1 cellular context compared by ENCODE assay signal in genomic region chr11:18691467-18692129, GRCh38.
TF ChIP-seq lines count a peak whose summit lies in the region.
"Not testable (repeated sequence)": the region's sequence is repeated elsewhere in the genome, so short reads cannot be mapped to it uniquely, and the experiment has no call there.

No MANE protein-coding gene starts in this region.

TF ChIP-seq in K562, 482 proteins besides CTCF, POLR2A, EP300 and RAD21 (continued from another document and continues in another):
- TF ChIP-seq HINFP (tag; conservative IDR thresholded peaks at IDR 0.05; ENCODE audit: low read depth) (peak; percentile 89), SMARCA5 (IDR thresholded peaks at IDR 0.05) (peak; percentile 20; the same call in 1 of the 2 replicates), ZBTB9 (CRISPR knock-in tag; IDR thresholded peaks at IDR 0.05) (peak; percentile 94), RHOXF2B (CRISPR knock-in tag; conservative IDR thresholded peaks at IDR 0.05) (peak; percentile 90), L3MBTL2 (IDR thresholded peaks at IDR 0.05) (peak; percentile 17; the same call in 1 of the 2 replicates), TBL1XR1 (IDR thresholded peaks at IDR 0.05; ENCODE audit: low read length in 2 of 2) (0 out of 4 replicates have a peak, but pooled peaks of 1 of the 2 experiments have one; percentile 16), ZNF584 (CRISPR knock-in tag; IDR thresholded peaks at IDR 0.05; ENCODE audit: low read depth) (peak; percentile 94), MTA2 (IDR thresholded peaks at IDR 0.05; ENCODE audit: low read depth) (peak; percentile 14; the same call in 1 of the 2 replicates), KLF13 (tag; IDR thresholded peaks at IDR 0.05; ENCODE audit: borderline replicate concordance, low read depth) (0 out of 2 replicates have a peak, but pooled peaks have one; percentile 37), ZNF398 (CRISPR knock-in tag; IDR thresholded peaks at IDR 0.05) (0 out of 2 replicates have a peak, but pooled peaks have one; percentile 49), ZNF699 (CRISPR knock-in tag; IDR thresholded peaks at IDR 0.05; ENCODE audit: insufficient replicate concordance) (peak; percentile 72), PYGO2 (tag; IDR thresholded peaks at IDR 0.05) (peak; percentile 95), DPF2 (IDR thresholded peaks at IDR 0.05) (peak; percentile 58), VEZF1 (CRISPR knock-in tag; IDR thresholded peaks at IDR 0.05) (peak; percentile 39; the same call in 1 of the 2 replicates), HSF4 (CRISPR knock-in tag; IDR thresholded peaks at IDR 0.05; ENCODE audit: borderline replicate concordance) (peak; percentile 83; the same call in 1 of the 2 replicates), DIDO1 (tag; IDR thresholded peaks at IDR 0.05; ENCODE audit: low read depth) (peak; percentile 54; the same call in 1 of the 2 replicates), NFXL1 (CRISPR knock-in tag; IDR thresholded peaks at IDR 0.05) (peak; percentile 74; the same call in 1 of the 2 replicates), ZNF766 (CRISPR knock-in tag; conservative IDR thresholded peaks at IDR 0.05) (peak; percentile 92), NR2C2 (tag; IDR thresholded peaks at IDR 0.05) (peak; percentile 81), ZNF644 (tag; IDR thresholded peaks at IDR 0.05; ENCODE audit: low read depth) (peak; percentile 81; the same call in 1 of the 2 replicates), ZNF445 (CRISPR knock-in tag; IDR thresholded peaks at IDR 0.05; ENCODE audit: low read depth) (peak; percentile 57; the same call in 1 of the 2 replicates), ZBTB26 (CRISPR knock-in tag; IDR thresholded peaks at IDR 0.05) (peak; percentile 90; the same call in 1 of the 2 replicates), TCF15 (CRISPR knock-in tag; IDR thresholded peaks at IDR 0.05) (peak; percentile 78; the same call in 1 of the 2 replicates), TAL1 (IDR thresholded peaks at IDR 0.05) (peak; percentile 28; the same call in 1 of the 2 replicates), ZNF79 (CRISPR knock-in tag; IDR thresholded peaks at IDR 0.05; ENCODE audit: low read depth) (peak; percentile 89), ZNF140 (CRISPR knock-in tag; IDR thresholded peaks at IDR 0.05) (0 out of 2 replicates have a peak, but pooled peaks have one; percentile 37), NFIX (CRISPR knock-in tag; IDR thresholded peaks at IDR 0.05; ENCODE audit: low read depth) (0 out of 2 replicates have a peak, but pooled peaks have one; percentile 7), SMARCA4 (IDR thresholded peaks at IDR 0.05) (peak; percentile 48; the same call in 1 of the 2 replicates), BCL6 (CRISPR knock-in tag; IDR thresholded peaks at IDR 0.05) (peak; percentile 79), ZNF134 (CRISPR knock-in tag; conservative IDR thresholded peaks at IDR 0.05) (peak; percentile 66), HDAC8 (tag; IDR thresholded peaks at IDR 0.05) (peak; percentile 93), PTRF (tag; IDR thresholded peaks at IDR 0.05) (peak; percentile 98), TFE3 (CRISPR knock-in tag; IDR thresholded peaks at IDR 0.05) (peak; percentile 53), ZKSCAN3 (CRISPR knock-in tag; IDR thresholded peaks at IDR 0.05) (peak; percentile 36; the same call in 1 of the 2 replicates), ARID1B (IDR thresholded peaks at IDR 0.05) (peak; percentile 69), CREB5 (CRISPR knock-in tag; IDR thresholded peaks at IDR 0.05) (0 out of 2 replicates have a peak, but pooled peaks have one; percentile 74), ETV1 (tag; conservative IDR thresholded peaks at IDR 0.05; ENCODE audit: low read depth) (peak; percentile 25; the same call in 1 of the 2 replicates), SMAD3 (CRISPR knock-in tag; conservative IDR thresholded peaks at IDR 0.05) (peak; percentile 91), TCFL5 (CRISPR knock-in tag; conservative IDR thresholded peaks at IDR 0.05) (0 out of 2 replicates have a peak, but pooled peaks have one; percentile 78), IFI16 (CRISPR knock-in tag; IDR thresholded peaks at IDR 0.05) (peak; percentile 73; the same call in 1 of the 2 replicates), GABPA (tag; conservative IDR thresholded peaks at IDR 0.05; ENCODE audit: low read depth) (peak; percentile 32; the same call in 1 of the 2 replicates), ZNF3 (CRISPR knock-in tag; IDR thresholded peaks at IDR 0.05) (0 out of 2 replicates have a peak, but pooled peaks have one; percentile 37), CBFA2T3 (IDR thresholded peaks at IDR 0.05) (peak; percentile 39), ZNF449 (CRISPR knock-in tag; IDR thresholded peaks at IDR 0.05) (peak; percentile 90), CREB3 (tag; conservative IDR thresholded peaks at IDR 0.05; ENCODE audit: low read depth) (peak; percentile 96), ZBTB11 (CRISPR knock-in tag; IDR thresholded peaks at IDR 0.05) (peak in 1 of 3 experiments; percentile 60; a peak in 1 of 6 replicates), ZNF175 (CRISPR knock-in tag; IDR thresholded peaks at IDR 0.05; ENCODE audit: low read depth) (peak; percentile 98), SRF (CRISPR knock-in tag; IDR thresholded peaks at IDR 0.05) (peak in 1 of 2 experiments; percentile 95; a peak in 3 of 4 replicates), MEF2D (tag; conservative IDR thresholded peaks at IDR 0.05; ENCODE audit: low read depth) (peak; percentile 94)
- TF ChIP-seq NR2C2 (CRISPR knock-in tag; IDR thresholded peaks at IDR 0.05): not testable (repeated sequence)
